ENCODE assay signal across 8 cellular contexts in genomic region chr1:209937996-209938959, GRCh38. TPM values are rescaled to one million over a fixed set of nuclear protein-coding genes. Genes with fewer than 3 reads are reported as not detected.
DNase-seq lines count a peak whose midpoint lies in the region; ATAC-seq, FAIRE-seq and TF ChIP-seq lines count a peak whose summit lies in the region.

Gene SYT14, plus strand, starts transcription at chr1:209938217. Its CDS starts 48 bp downstream, at chr1:209938265.

- no peaks in the 10 kb centered on the region for H3K9me3 ChIP-seq in CD4-positive, alpha-beta T cell (ENCODE audit: control insufficient read depth, low read length)
- H3K9me3 ChIP-seq in NT2/D1 (ENCODE audit: insufficient read depth, low read length) (no peaks in the 10 kb centered on the region), neural cell (ENCODE audit: low read length) (no peaks in the 10 kb centered on the region)

- DNase-seq in CD4-positive, alpha-beta T cell: no peak
- DNase-seq in HFF-Myc (ENCODE audit: extremely low read depth, low read depth) (no peak), NT2/D1 (ENCODE audit: low read depth, low spot score) (peak; percentile 85), ecto neural progenitor cell (ENCODE audit: low spot score) (peak; percentile 86), GM12891 (ENCODE audit: insufficient read length, low spot score) (no peak)

- H3K9me2 ChIP-seq in neural cell (ENCODE audit: insufficient read depth, low read length): no peaks in the 10 kb centered on the region

- H3K4me3 ChIP-seq in HFF-Myc (replicated peaks; ENCODE audit: low read depth, low read length) (peak within 1 kb of the TSS; percentile 53), NT2/D1 (ENCODE audit: insufficient read length, low read depth) (peak within 1 kb of the TSS; percentile 77), neural cell (ENCODE audit: low read length) (peak within 1 kb of the TSS; percentile 83)

- TF ChIP-seq POLR2A in GM12891 (IDR thresholded peaks at IDR 0.05; ENCODE audit: low read depth, low read length): no peak

- peaks cover 44% of the 10 kb centered on the region for H3K79me2 ChIP-seq in neural cell (replicated peaks; ENCODE audit: insufficient read depth, low read length)

- POLR2A ChIA-PET in CD4-positive, alpha-beta T cell (lab: Charles Lee): no interaction called here

- H3K9ac ChIP-seq in NT2/D1 (ENCODE audit: insufficient read length, low read depth) (peak within 1 kb of the TSS; percentile 81), neural cell (ENCODE audit: low read length) (peak within 1 kb of the TSS; percentile 74)

- no peaks in the 10 kb centered on the region for H3K36me3 Mint-ChIP-seq in CD4-positive, alpha-beta T cell (ENCODE audit: low read depth)

- TF ChIP-seq EP300 in neural cell (conservative IDR thresholded peaks at IDR 0.05; ENCODE audit: poor library complexity, severe bottlenecking): peak; percentile 39

- H3K27ac ChIP-seq in CD4-positive, alpha-beta T cell (ENCODE audit: low read depth, low read length): no peak within 1 kb of the TSS
- H3K27ac ChIP-seq in neural cell (ENCODE audit: low read length): peak within 1 kb of the TSS; percentile 55

- ATAC-seq in CD4-positive, alpha-beta T cell (ENCODE audit: poor library complexity): no peak
- ATAC-seq in HG03342 (IDR thresholded peaks at IDR 0.05; ENCODE audit: unreplicated experiment) (no peak), GM21447 (IDR thresholded peaks at IDR 0.05; ENCODE audit: unreplicated experiment) (no peak)

- peaks cover 78% of the 10 kb centered on the region for H3K27me3 Mint-ChIP-seq in CD4-positive, alpha-beta T cell

- FAIRE-seq in GM12891 (lab: Jason Lieb, UNC): no peak

- H3K36me3 ChIP-seq in NT2/D1 (ENCODE audit: insufficient read depth, insufficient read length, low read length) (no peaks in the 10 kb centered on the region), neural cell (ENCODE audit: insufficient read depth, low read length) (no peaks in the 10 kb centered on the region)

- H3K4me2 ChIP-seq in neural cell (ENCODE audit: low read length): peak within 1 kb of the TSS; percentile 70

- no peak within 1 kb of the TSS for H3K27ac Mint-ChIP-seq in CD4-positive, alpha-beta T cell

- CTCF ChIA-PET in CD4-positive, alpha-beta T cell (lab: Charles Lee): interaction anchor here (0.6 kb wide), 1 partner anchor 569 kb away, joined by 4 read pairs; no protein-coding TSS in a partner anchor

- TF ChIP-seq CTCF in CD4-positive, alpha-beta T cell (IDR thresholded peaks at IDR 0.05): no peak
- TF ChIP-seq CTCF in HFF-Myc (IDR thresholded peaks at IDR 0.05; ENCODE audit: low read depth, low read length, missing control alignments) (peak; percentile 4), neural cell (IDR thresholded peaks at IDR 0.05; ENCODE audit: poor library complexity, severe bottlenecking) (peak; percentile 29)

- H3K4me1 ChIP-seq in NT2/D1 (ENCODE audit: insufficient read depth, insufficient read length): no peaks in the 10 kb centered on the region

- peak within 1 kb of the TSS; percentile 52 for H3K4me3 Mint-ChIP-seq in CD4-positive, alpha-beta T cell

- H4K20me1 ChIP-seq in neural cell (ENCODE audit: insufficient read depth): no peaks in the 10 kb centered on the region

- peaks cover 40% of the 10 kb centered on the region for H3K27me3 ChIP-seq in CD4-positive, alpha-beta T cell (ENCODE audit: control insufficient read depth, insufficient read depth, low read length)
- H3K27me3 ChIP-seq in NT2/D1 (ENCODE audit: insufficient read depth, insufficient read length) (peaks cover 14% of the 10 kb centered on the region), neural cell (ENCODE audit: insufficient read depth, low read depth, low read length) (no peaks in the 10 kb centered on the region)

- TF ChIP-seq RAD21 in neural cell (conservative IDR thresholded peaks at IDR 0.05): peak; percentile 40

- peak within 1 kb of the TSS; percentile 67 for H2AFZ ChIP-seq in neural cell (ENCODE audit: low read depth, low read length)

- peaks cover 12% of the 10 kb centered on the region for H3K4me1 Mint-ChIP-seq in CD4-positive, alpha-beta T cell (ENCODE audit: low read depth)

- H3K9me3 Mint-ChIP-seq in CD4-positive, alpha-beta T cell: peaks cover 2% of the 10 kb centered on the region

- no peaks in the 10 kb centered on the region for H3F3A ChIP-seq in neural cell (ENCODE audit: insufficient read depth, low read length, poor library complexity, severe bottlenecking)

- intact Hi-C loops in CD4-positive, alpha-beta T cell (cut with DNase I, micrococcal nuclease): no loop called here

TF ChIP-seq in neural cell, 6 proteins besides CTCF, POLR2A, EP300 and RAD21:
- TF ChIP-seq TAF1 (IDR thresholded peaks at IDR 0.05; ENCODE audit: low read depth) (peak; percentile 21), SMC3 (conservative IDR thresholded peaks at IDR 0.05; ENCODE audit: poor library complexity) (peak; percentile 44), POLR2AphosphoS5 (IDR thresholded peaks at IDR 0.05) (peak; percentile 69), EZH2 (IDR thresholded peaks at IDR 0.05; ENCODE audit: borderline replicate concordance, insufficient read depth, low read length, poor library complexity, severe bottlenecking) (no peak), MXI1 (conservative IDR thresholded peaks at IDR 0.05; ENCODE audit: poor library complexity, severe bottlenecking) (peak; percentile 69), REST (IDR thresholded peaks at IDR 0.05; ENCODE audit: borderline replicate concordance) (peak; percentile 10)

TF ChIP-seq in GM12891, 5 proteins besides CTCF, POLR2A, EP300 and RAD21:
- TF ChIP-seq SPI1 (IDR thresholded peaks at IDR 0.05; ENCODE audit: low read depth, low read length): no peak
- no peak for TF ChIP-seq TAF1 (IDR thresholded peaks at IDR 0.05; ENCODE audit: low read depth, low read length)
- no peak for TF ChIP-seq POU2F2 (IDR thresholded peaks at IDR 0.05; ENCODE audit: low read depth, low read length)
- no peak for TF ChIP-seq PAX5 (IDR thresholded peaks at IDR 0.05; ENCODE audit: insufficient read depth, low read length, severe bottlenecking)
- TF ChIP-seq POLR2AphosphoS5 (IDR thresholded peaks at IDR 0.05; ENCODE audit: low read depth, low read length): no peak

RNA-seq across cellular contexts. Expression of gene SYT14, which starts in this region (rescaled TPM):
- total RNA-seq in CD4-positive, alpha-beta T cell: not detected
- polyA plus RNA-seq in neural cell: 20.1 and 21.9 TPM in 2 replicates
- polyA minus RNA-seq in neural cell: 96.2 and 114 TPM in 2 replicates
- polyA plus RNA-seq in GM12891 (2012; ENCODE audit: low read depth, missing spikeins): not detected

Comparison
In these comparisons a context has a peak if more than half of its experiments do, and no peak if none do; other contexts are left out.
1. DNase-seq: peak in NT2/D1 (single experiment) and ecto neural progenitor cell (single experiment); none in CD4-positive, alpha-beta T cell (0 of 10), HFF-Myc (single experiment) and GM12891 (single experiment).
2. Peak in every context shown above with its lines, with median percentiles within 50 percentile points of each other: H3K4me3 ChIP-seq.